In genomic region chr7:29854257-29854938, GRCh38 we compare ENCODE assay signal across 1 cellular context.
TF ChIP-seq lines count a peak whose summit lies in the region.

No MANE protein-coding gene starts in this region.

TF ChIP-seq in HepG2, 621 proteins besides CTCF, POLR2A, EP300 and RAD21:
- TF ChIP-seq ZNF318 (CRISPR knock-in tag; IDR thresholded peaks at IDR 0.05), result no peak
- no peak for TF ChIP-seq ZHX2 (IDR thresholded peaks at IDR 0.05; ENCODE audit: low read depth)
- no peak for TF ChIP-seq ZHX2 (CRISPR knock-in tag; IDR thresholded peaks at IDR 0.05; ENCODE audit: borderline replicate concordance)
- TF ChIP-seq ETS1 (CRISPR knock-in tag; IDR thresholded peaks at IDR 0.05), result no peak
- no peak for TF ChIP-seq NFKB2 (CRISPR knock-in tag; IDR thresholded peaks at IDR 0.05; ENCODE audit: borderline replicate concordance)
- TF ChIP-seq REPIN1 (CRISPR knock-in tag; IDR thresholded peaks at IDR 0.05; ENCODE audit: borderline replicate concordance, low read depth), result no peak
- no peak for TF ChIP-seq ZFP41 (CRISPR knock-in tag; IDR thresholded peaks at IDR 0.05; ENCODE audit: borderline replicate concordance)
- no peak for TF ChIP-seq BHLHE40 (IDR thresholded peaks at IDR 0.05; ENCODE audit: low read length)
- no peak for TF ChIP-seq KDM6A (CRISPR knock-in tag; IDR thresholded peaks at IDR 0.05; ENCODE audit: low read depth)
- no peak for TF ChIP-seq ZNF407 (CRISPR knock-in tag; IDR thresholded peaks at IDR 0.05; ENCODE audit: not compliant biosample characterization)
- no peak for TF ChIP-seq EHMT2 (IDR thresholded peaks at IDR 0.05; ENCODE audit: borderline replicate concordance, low read depth, low read length)
- TF ChIP-seq PCBP2 (optimal IDR thresholded peaks at IDR 0.05; ENCODE audit: low read depth, low read length, poor library complexity, severe bottlenecking), result no peak
